Comparison of ENCODE assay signal across 11 cellular contexts in genomic region chr5:89613222-89613956, GRCh38.
DNase-seq lines count a peak whose midpoint lies in the region; ATAC-seq and TF ChIP-seq lines count a peak whose summit lies in the region.
"Had no signal": no experiment of that assay in that cellular context is flagged by ENCODE, and none has a peak within 500 bp of the region (broad histone marks: within the 10 kb centered on the region; RNA-seq: fewer than 3 reads in every experiment).

No MANE protein-coding gene starts in this region.

- TF ChIP-seq POLR2A in tibial nerve (IDR thresholded peaks at IDR 0.05), result no peak
- no peak for TF ChIP-seq POLR2A in Peyer's patch (IDR thresholded peaks at IDR 0.05)

- H3K27me3 ChIP-seq in upper lobe of right lung, result no peaks in the 10 kb centered on the region
- no peaks in the 10 kb centered on the region for H3K27me3 ChIP-seq in tibial nerve
- no peaks in the 10 kb centered on the region for H3K27me3 ChIP-seq in Peyer's patch

- H3K4me1 ChIP-seq in upper lobe of right lung (no peaks in the 10 kb centered on the region), tibial nerve (no peaks in the 10 kb centered on the region), Peyer's patch (no peaks in the 10 kb centered on the region)

- H3K9me3 ChIP-seq in upper lobe of right lung (no peaks in the 10 kb centered on the region), tibial nerve (no peaks in the 10 kb centered on the region), Peyer's patch (no peaks in the 10 kb centered on the region)
- H3K9me3 ChIP-seq: thoracic aorta had no signal

- no peak overlapping the region for H3K4me3 ChIP-seq in upper lobe of right lung
- no peak overlapping the region for H3K4me3 ChIP-seq in tibial nerve
- no peak overlapping the region for H3K4me3 ChIP-seq in Peyer's patch
- H3K4me3 ChIP-seq: PC-9, thoracic aorta had no signal

- H3K27me3 Mint-ChIP-seq in Calu3 (ENCODE audit: unreplicated experiment), result no peaks in the 10 kb centered on the region

- no peaks in the 10 kb centered on the region for H3K36me3 ChIP-seq in upper lobe of right lung
- no peaks in the 10 kb centered on the region for H3K36me3 ChIP-seq in tibial nerve
- no peaks in the 10 kb centered on the region for H3K36me3 ChIP-seq in Peyer's patch
- H3K36me3 ChIP-seq: thoracic aorta had no signal

- no peaks in the 10 kb centered on the region for H3K4me1 Mint-ChIP-seq in Calu3 (ENCODE audit: low read depth, unreplicated experiment)

- peaks cover 2% of the 10 kb centered on the region for H3K9me3 Mint-ChIP-seq in Calu3 (ENCODE audit: low read depth, unreplicated experiment)

- ATAC-seq in GM19372 (IDR thresholded peaks at IDR 0.05; ENCODE audit: low read depth, unreplicated experiment) (peak; percentile 86), HG02870 (IDR thresholded peaks at IDR 0.05; ENCODE audit: unreplicated experiment) (peak; percentile 97), upper lobe of right lung (no peak)

- no peak for TF ChIP-seq EP300 in tibial nerve (IDR thresholded peaks at IDR 0.05)

- no peak for TF ChIP-seq CTCF in Calu3 (IDR thresholded peaks at IDR 0.05; ENCODE audit: unreplicated experiment)
- TF ChIP-seq CTCF in upper lobe of right lung (IDR thresholded peaks at IDR 0.05), result no peak
- no peak for TF ChIP-seq CTCF in tibial nerve (IDR thresholded peaks at IDR 0.05)
- TF ChIP-seq CTCF in Peyer's patch (IDR thresholded peaks at IDR 0.05), result no peak

- CTCF ChIA-PET in Calu3 (lab: Charles Lee), result no interaction called here

- no peak overlapping the region for H3K27ac Mint-ChIP-seq in Calu3 (ENCODE audit: unreplicated experiment)

- 93 to 95% methylated on average over 3 of the region's 3 CpGs for WGBS in tibial nerve, 2 donors

- no TSS peak for BruUV-seq in Calu3 (replicated peaks; lab: Mats Ljungman, UMichigan)

- intact Hi-C loops in Calu3 (cut with micrococcal nuclease; ENCODE audit: unreplicated experiment), result no loop called here
- intact Hi-C loops in upper lobe of right lung (cut with DNase I), result no loop called here

- H3K27ac ChIP-seq in upper lobe of right lung (no peak overlapping the region), tibial nerve (no peak overlapping the region), Peyer's patch (no peak overlapping the region)
- H3K27ac ChIP-seq: PC-9, thoracic aorta had no signal

- DNase-seq in Calu3 (peak; percentile 20), LoVo (ENCODE audit: low spot score) (peak; percentile 3), upper lobe of right lung (no peak), amniotic stem cell (lab: John Stamatoyannopoulos, UW) (no peak), tibial nerve (ENCODE audit: low spot score in 2 of 2) (no peak), Peyer's patch (no peak)
- DNase-seq: foreskin fibroblast had no signal

- H3K4me3 Mint-ChIP-seq in Calu3 (ENCODE audit: low read depth, unreplicated experiment), result no peak overlapping the region

- H3K36me3 Mint-ChIP-seq in Calu3 (ENCODE audit: insufficient read depth, unreplicated experiment), result no peaks in the 10 kb centered on the region

Comparison
In these comparisons a context has a peak if more than half of its experiments do, and no peak if none do; other contexts are left out.
1. DNase-seq: peak in Calu3 (single experiment) and LoVo (single experiment); none in upper lobe of right lung (single experiment), amniotic stem cell (single experiment), tibial nerve (0 of 2) and Peyer's patch (0 of 3).